ENCODE assay signal across 9 cellular contexts in the genomic region with DNA sequence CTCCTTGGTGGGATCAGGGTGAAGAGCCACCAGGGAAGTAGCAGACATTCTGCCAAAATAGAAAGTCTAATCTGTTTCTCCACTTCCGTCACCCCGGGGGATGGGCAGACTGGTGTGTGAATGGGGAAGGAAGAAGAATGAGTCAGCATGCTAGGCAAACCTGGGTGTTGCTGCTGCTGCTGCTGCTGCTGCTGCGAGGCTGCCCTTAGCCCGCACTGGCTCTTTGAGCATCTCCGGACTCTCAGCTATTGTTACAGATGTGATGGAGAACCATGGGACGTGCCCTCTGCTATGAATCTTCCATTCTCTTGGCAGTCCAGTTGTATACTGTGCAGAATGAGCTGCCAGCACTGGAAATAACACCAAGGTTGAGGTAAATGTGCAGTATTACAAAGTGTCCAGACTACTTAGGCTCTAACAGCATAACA.
A peak's percentile ranks its signal among the peaks of the same experiment; 100 is the strongest.
DNase-seq lines count a peak whose midpoint lies in the region; ATAC-seq lines count a peak whose summit lies in the region.
"Had no signal": no experiment of that assay in that cellular context is flagged by ENCODE, and none has a peak within 500 bp of the region (broad histone marks: within the 10 kb centered on the region; RNA-seq: fewer than 3 reads in every experiment).

No MANE protein-coding gene starts in this region.

- peaks cover 15% of the 10 kb centered on the region for H3K4me1 ChIP-seq in adipocyte (ENCODE audit: control insufficient read depth, insufficient read depth, low read length)

- ATAC-seq in GM19395 (IDR thresholded peaks at IDR 0.05; ENCODE audit: unreplicated experiment): peak; percentile 98
- peak; percentile 99 for ATAC-seq in HG03460 (IDR thresholded peaks at IDR 0.05; ENCODE audit: unreplicated experiment)
- ATAC-seq: Panc1 had no signal

- no peaks in the 10 kb centered on the region for H3K27me3 ChIP-seq in adipocyte (replicated peaks; ENCODE audit: control insufficient read depth, insufficient read depth, low read length)

- no peaks in the 10 kb centered on the region for H3K9me3 ChIP-seq in adipocyte (ENCODE audit: control insufficient read depth, low read length)

- H3K4me3 ChIP-seq in adipocyte (ENCODE audit: low read length): no peak overlapping the region

- in situ Hi-C loops in Caki2 (cut with HindIII; ENCODE audit: low pct_unique_long_range_greater_than_20kb, low sequenced_read_pairs): no loop called here

- H3K9ac ChIP-seq in adipocyte (ENCODE audit: low read length): no peak overlapping the region

- DNase-seq in Caki2 (ENCODE audit: low read depth) (peak; percentile 22), T-helper 2 cell (peak in 4 of 5 experiments; percentile 11 to 93 (median 36)), adipocyte (ENCODE audit: low read depth) (peak; percentile 32), inferior parietal cortex (ENCODE audit: extremely low spot score) (peak; percentile 63), amniotic stem cell (lab: John Stamatoyannopoulos, UW) (no peak)
- DNase-seq in stimulated activated CD4-positive, alpha-beta T cell treated with anti-CD3 and anti-CD28 coated beads, Interleukin-4, amount 100 ng/mL, for 48 hours (ENCODE audit: low read depth in 2 of 2): peak; percentile 51 to 59

- no peaks in the 10 kb centered on the region for H3K36me3 ChIP-seq in adipocyte (ENCODE audit: control insufficient read depth, insufficient read depth, low read length, severe bottlenecking)
